16 cellular contexts compared by ENCODE assay signal in genomic region chr12:3231399-3231876, GRCh38.
DNase-seq lines count a peak whose midpoint lies in the region; ATAC-seq, FAIRE-seq and TF ChIP-seq lines count a peak whose summit lies in the region.
"Had no signal": no experiment of that assay in that cellular context is flagged by ENCODE, and none has a peak within 500 bp of the region (broad histone marks: within the 10 kb centered on the region; RNA-seq: fewer than 3 reads in every experiment).

No MANE protein-coding gene starts in this region.

- no peak overlapping the region for H2AK5ac ChIP-seq in neuronal stem cell (ENCODE audit: low read depth, low read length)

- no peak overlapping the region for H4K91ac ChIP-seq in neuronal stem cell (ENCODE audit: low read depth, low read length, poor library complexity)

- CTCF ChIA-PET in RWPE1 (lab: Yijun Ruan, JAX): interaction anchor here (0.6 kb wide), 1 partner anchor 47 kb away, joined by 5 read pairs; no protein-coding TSS in a partner anchor
- CTCF ChIA-PET in HepG2 (lab: Yijun Ruan, JAX; ENCODE audit: low intra/inter-chr PET ratio, low total read pairs): no interaction called here

- H3K36me3 Mint-ChIP-seq in activated CD4-positive, alpha-beta T cell treated with anti-CD3 and anti-CD28 coated beads, Interleukin-2, amount 10 ng/mL, durations not matched to agents 24 days and 14 days (ENCODE audit: low read depth): no peaks in the 10 kb centered on the region
- H3K36me3 Mint-ChIP-seq: IgD-negative memory B cell had no signal

- H3K27ac ChIP-seq in neuronal stem cell (replicated peaks; ENCODE audit: low read length) (no peak overlapping the region), RWPE1 (no peak overlapping the region), HepG2 (ENCODE audit: extremely low read length, insufficient read depth, low read length) (no peak overlapping the region)
- H3K27ac ChIP-seq: upper lobe of left lung had no signal

- no peaks in the 10 kb centered on the region; the same call in 1 of the 2 replicates for H4K20me1 ChIP-seq in HepG2 (ENCODE audit: insufficient read depth, low read length)

- H2BK120ac ChIP-seq in neuronal stem cell (ENCODE audit: low read depth, low read length): no peak overlapping the region

- H3K4me1 Mint-ChIP-seq in activated CD4-positive, alpha-beta T cell treated with anti-CD3 and anti-CD28 coated beads, Interleukin-2, amount 10 ng/mL, durations not matched to agents 24 days and 14 days: no peaks in the 10 kb centered on the region
- H3K4me1 Mint-ChIP-seq: activated naive CD4-positive, alpha-beta T cell treated with anti-CD3 and anti-CD28 coated beads, Interleukin-2, amount 50 U/mL, for 24 hours had no signal

- peak; percentile 65 for DNase-seq in DMS 273 treated with DMSO at 0.1 percent for 48 hours (lab: John Stamatoyannopoulos, UW)
- DNase-seq in NCI-H2171 treated with DMSO at 0.1 percent for 48 hours (lab: John Stamatoyannopoulos, UW): peak; percentile 91
- no peak for DNase-seq in Right ventricle myocardium superior
- DNase-seq in neuronal stem cell (ENCODE audit: low spot score): peak; percentile 48
- no peak for DNase-seq in NCI-H774 (lab: John Stamatoyannopoulos, UW)
- no peak for DNase-seq in RWPE1 (ENCODE audit: low spot score)
- DNase-seq in HepG2 (ENCODE audit: low spot score): no peak
- no peak for DNase-seq in activated CD4-positive, alpha-beta T cell treated with anti-CD3 and anti-CD28 coated beads, Interleukin-2, amount 10 ng/mL, durations not matched to agents 24 days and 14 days
- DNase-seq: activated B cell treated with CpG ODN at 0.5 μM for 24 hours; activated CD8-positive, alpha-beta memory T cell treated with anti-CD3 and anti-CD28 coated beads, Interleukin-2, amount 50 U/mL, for 4 hours; erythroblast; NCI-H146; SW 1271 had no signal

- no peak for TF ChIP-seq CTCF in RWPE1 (conservative IDR thresholded peaks at IDR 0.05; ENCODE audit: low read depth)
- no peak for TF ChIP-seq CTCF in HepG2 (CRISPR knock-in tag; IDR thresholded peaks at IDR 0.05)

- TF ChIP-seq RAD21 in HepG2 (CRISPR knock-in tag; IDR thresholded peaks at IDR 0.05): no peak

- no peak for TF ChIP-seq EP300 in HepG2 (IDR thresholded peaks at IDR 0.05; ENCODE audit: low read depth in 2 of 2, low read length in 2 of 2)
- no peak for TF ChIP-seq EP300 in HepG2 (CRISPR knock-in tag; IDR thresholded peaks at IDR 0.05; ENCODE audit: borderline replicate concordance)

- H3K9me3 Mint-ChIP-seq in activated CD4-positive, alpha-beta T cell treated with anti-CD3 and anti-CD28 coated beads, Interleukin-2, amount 10 ng/mL, durations not matched to agents 24 days and 14 days: no peaks in the 10 kb centered on the region
- H3K9me3 Mint-ChIP-seq: activated naive CD4-positive, alpha-beta T cell treated with anti-CD3 and anti-CD28 coated beads, Interleukin-2, amount 50 U/mL, for 24 hours had no signal

- H3K36me3 ChIP-seq in neuronal stem cell (replicated peaks in 1 of 2; ENCODE audit: control insufficient read depth in 2 of 2, insufficient read depth in 2 of 2, low read length in 2 of 2): no peaks in the 10 kb centered on the region
- H3K36me3 ChIP-seq in HepG2 (replicated peaks in 1 of 2; ENCODE audit: control insufficient read depth in 1 of 2, insufficient read depth in 2 of 2, low read length in 2 of 2): peaks cover 0 to 10% of the 10 kb centered on the region in 2 experiments; a peak in 1 of 5 replicates

- peaks cover 5 to 7% of the 10 kb centered on the region in 2 donors for H3K9me3 ChIP-seq in neuronal stem cell (replicated peaks in 1 of 2; ENCODE audit: control insufficient read depth in 2 of 2, insufficient read depth in 1 of 2, low read depth in 1 of 2, low read length in 2 of 2)
- no peaks in the 10 kb centered on the region for H3K9me3 ChIP-seq in HepG2 (ENCODE audit: low read length)

- H2AFZ ChIP-seq in neuronal stem cell (ENCODE audit: low read length) (no peak overlapping the region), HepG2 (ENCODE audit: low read length) (no peak overlapping the region)

- H3K27me3 ChIP-seq in neuronal stem cell (ENCODE audit: control insufficient read depth in 3 of 3, insufficient read depth in 3 of 3, low read depth in 1 of 3, low read length in 3 of 3): no peaks in the 10 kb centered on the region
- H3K27me3 ChIP-seq in HepG2 (ENCODE audit: control insufficient read depth in 1 of 2, insufficient read depth in 2 of 2, low read length in 2 of 2): no peaks in the 10 kb centered on the region
- H3K27me3 ChIP-seq: upper lobe of left lung had no signal

- BruUV-seq in HepG2 (replicated peaks; lab: Mats Ljungman, UMichigan): no TSS peak

- WGBS in neuronal stem cell (ENCODE audit: extremely low coverage in 2 of 2, insufficient read length in 2 of 2, insufficient replicate concordance in 1 of 2), 2 donors: no CpG with 5 or more reads among the region's 19 CpGs
- 97% methylated on average over 18 of the region's 19 CpGs for WGBS in HepG2 (ENCODE audit: low lambda C conversion rate)

- intact Hi-C loops in Right ventricle myocardium superior (cut with DNase I): no loop called here
- intact Hi-C loops in HepG2 (cut with micrococcal nuclease; ENCODE audit: unreplicated experiment): no loop called here
- intact Hi-C loops in activated CD4-positive, alpha-beta T cell treated with anti-CD3 and anti-CD28 coated beads, Interleukin-2, amount 10 ng/mL, durations not matched to agents 24 days and 14 days (cut with micrococcal nuclease): no loop called here

- H3K4me2 ChIP-seq in neuronal stem cell (ENCODE audit: insufficient read depth, low read length, poor library complexity, severe bottlenecking) (peak overlapping the region; percentile 53), HepG2 (ENCODE audit: low read depth, low read length) (no peak overlapping the region)

- no peak overlapping the region for H4K8ac ChIP-seq in neuronal stem cell (ENCODE audit: low read depth, low read length)

- H3K23ac ChIP-seq in neuronal stem cell (ENCODE audit: low read depth, low read length, poor library complexity): no peak overlapping the region

- no peak overlapping the region for H2BK15ac ChIP-seq in neuronal stem cell (ENCODE audit: low read length)

- POLR2A ChIA-PET in RWPE1 (lab: Yijun Ruan, JAX; ENCODE audit: low non-redundant PET) (no interaction called here), HepG2 (lab: Yijun Ruan, JAX) (no interaction called here)

- no peak overlapping the region for H2BK5ac ChIP-seq in neuronal stem cell (ENCODE audit: low read length)

- H3K9ac ChIP-seq in neuronal stem cell (ENCODE audit: low read depth, low read length, poor library complexity) (no peak overlapping the region), HepG2 (ENCODE audit: insufficient read depth, low read depth, low read length) (no peak overlapping the region)

- peak overlapping the region; percentile 76 for H3K18ac ChIP-seq in neuronal stem cell (ENCODE audit: low read length)

- in situ Hi-C loops in HepG2 (cut with HindIII; ENCODE audit: extremely low pct_ligation_motif_present, low pct_unique_long_range_greater_than_20kb): no loop called here

- H2BK12ac ChIP-seq in neuronal stem cell (ENCODE audit: low read length): no peak overlapping the region

- H3K4ac ChIP-seq in neuronal stem cell (ENCODE audit: low read length): no peak overlapping the region

- H3K27ac Mint-ChIP-seq in activated CD4-positive, alpha-beta T cell treated with anti-CD3 and anti-CD28 coated beads, Interleukin-2, amount 10 ng/mL, durations not matched to agents 24 days and 14 days: no peak overlapping the region
- H3K27ac Mint-ChIP-seq: activated B cell treated with CpG ODN at 0.5 μM for 24 hours; activated naive CD4-positive, alpha-beta T cell treated with anti-CD3 and anti-CD28 coated beads, Interleukin-2, amount 50 U/mL, for 24 hours had no signal

- ATAC-seq in Right ventricle myocardium superior (ENCODE audit: poor library complexity) (peak; percentile 48), HepG2 (no peak)

- FAIRE-seq in HepG2 (lab: Jason Lieb, UNC): no peak

- H3K27me3 Mint-ChIP-seq in activated CD4-positive, alpha-beta T cell treated with anti-CD3 and anti-CD28 coated beads, Interleukin-2, amount 10 ng/mL, durations not matched to agents 24 days and 14 days: peaks cover 2% of the 10 kb centered on the region
- H3K27me3 Mint-ChIP-seq: activated naive CD4-positive, alpha-beta T cell treated with anti-CD3 and anti-CD28 coated beads, Interleukin-2, amount 50 U/mL, for 24 hours had no signal

- no peak overlapping the region for H3K4me3 Mint-ChIP-seq in activated CD4-positive, alpha-beta T cell treated with anti-CD3 and anti-CD28 coated beads, Interleukin-2, amount 10 ng/mL, durations not matched to agents 24 days and 14 days
- H3K4me3 Mint-ChIP-seq: activated B cell treated with CpG ODN at 0.5 μM for 24 hours; activated naive CD4-positive, alpha-beta T cell treated with anti-CD3 and anti-CD28 coated beads, Interleukin-2, amount 50 U/mL, for 24 hours had no signal

- peak overlapping the region; percentile 1 for H3K14ac ChIP-seq in neuronal stem cell (ENCODE audit: low read length)

- no peak for TF ChIP-seq POLR2A in HepG2 (IDR thresholded peaks at IDR 0.05; ENCODE audit: insufficient read depth in 1 of 2, low read depth in 2 of 2, low read length in 2 of 2)

- H3K79me2 ChIP-seq in HepG2 (ENCODE audit: insufficient read depth, low read length): no peaks in the 10 kb centered on the region

- H3K79me1 ChIP-seq in neuronal stem cell (ENCODE audit: low read depth, low read length): no peaks in the 10 kb centered on the region

- no peak overlapping the region for H3K4me3 ChIP-seq in neuronal stem cell (ENCODE audit: low read length in 2 of 2)
- H3K4me3 ChIP-seq in HepG2 (replicated peaks in 1 of 3; ENCODE audit: insufficient read depth in 1 of 3, low read depth in 2 of 3, low read length in 3 of 3): no peak overlapping the region
- H3K4me3 ChIP-seq: upper lobe of left lung had no signal

- peaks cover 7 to 15% of the 10 kb centered on the region in 2 donors for H3K4me1 ChIP-seq in neuronal stem cell (ENCODE audit: control insufficient read depth in 2 of 2, insufficient read depth in 1 of 2, low read depth in 1 of 2, low read length in 2 of 2)
- no peaks in the 10 kb centered on the region for H3K4me1 ChIP-seq in HepG2 (ENCODE audit: insufficient read depth, low read length)

TF ChIP-seq in HepG2, 621 proteins besides CTCF, POLR2A, EP300 and RAD21 (continues in another document):
- TF ChIP-seq ZNF674 (CRISPR knock-in tag; IDR thresholded peaks at IDR 0.05; ENCODE audit: low read depth) (no peak), CBX1 (IDR thresholded peaks at IDR 0.05; ENCODE audit: low read depth) (no peak), NRL (CRISPR knock-in tag; IDR thresholded peaks at IDR 0.05; ENCODE audit: borderline replicate concordance) (no peak), SPEN (CRISPR knock-in tag; IDR thresholded peaks at IDR 0.05; ENCODE audit: low read depth) (no peak), ZNF362 (CRISPR knock-in tag; IDR thresholded peaks at IDR 0.05; ENCODE audit: borderline replicate concordance) (no peak)

Comparison
In these comparisons a context has a peak if more than half of its experiments do, and no peak if none do; other contexts are left out.
1. DNase-seq: peak in DMS 273 treated with DMSO at 0.1 percent for 48 hours (single experiment), NCI-H2171 treated with DMSO at 0.1 percent for 48 hours (single experiment) and neuronal stem cell (single experiment); none in Right ventricle myocardium superior (single experiment), NCI-H774 (single experiment), RWPE1 (single experiment), HepG2 (single experiment) and activated CD4-positive, alpha-beta T cell treated with anti-CD3 and anti-CD28 coated beads, Interleukin-2, amount 10 ng/mL, durations not matched to agents 24 days and 14 days (single experiment).